ENCODE assay signal across 9 cellular contexts in the genomic region with DNA sequence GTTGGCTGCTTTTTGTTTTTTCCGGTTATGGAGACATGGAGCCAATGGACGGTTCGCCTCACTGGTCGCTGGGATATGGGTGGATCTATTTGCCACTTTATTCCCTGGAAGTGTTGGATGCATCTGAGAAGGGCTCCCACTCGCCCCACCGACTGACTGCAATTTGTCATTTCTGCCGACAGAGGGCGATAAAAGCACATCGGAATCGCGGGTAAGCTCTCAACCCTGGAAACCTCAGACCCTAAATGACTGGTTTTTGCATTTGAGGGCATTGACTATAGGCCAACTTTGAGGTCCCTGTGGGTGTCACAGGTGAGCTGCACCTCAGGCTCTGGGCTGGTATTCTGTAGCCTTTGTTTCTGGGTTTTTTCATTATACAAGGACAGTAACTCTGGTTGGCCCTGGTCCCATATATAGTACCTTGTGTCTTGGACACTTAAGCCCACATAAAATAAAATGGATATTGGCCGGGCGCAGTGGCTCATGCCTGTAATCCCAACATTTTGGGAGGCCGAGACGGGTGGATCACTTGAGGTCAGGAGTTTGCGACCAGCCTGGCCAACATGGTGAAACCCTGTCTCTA. TPM values are rescaled to one million over a fixed set of nuclear protein-coding genes. Genes with fewer than 3 reads are reported as not detected.
DNase-seq lines count a peak whose midpoint lies in the region; ATAC-seq, FAIRE-seq and TF ChIP-seq lines count a peak whose summit lies in the region.
"Had no signal": no experiment of that assay in that cellular context is flagged by ENCODE, and none has a peak within 500 bp of the region (broad histone marks: within the 10 kb centered on the region; RNA-seq: fewer than 3 reads in every experiment).

No MANE protein-coding gene starts in this region.

- H3K27me3 ChIP-seq in HepG2 (ENCODE audit: control insufficient read depth in 1 of 2, insufficient read depth in 2 of 2, low read length in 2 of 2): peaks cover 2 to 20% of the 10 kb centered on the region in 2 experiments; a peak in 3 of 5 replicates
- H3K27me3 ChIP-seq: BLaER1 treated with 17β-estradiol and CSF1 and Interleukin-3, amounts not matched to agents 10 nM and 100 nM had no signal

- POLR2A ChIA-PET in HepG2 (lab: Yijun Ruan, JAX): no interaction called here

- ATAC-seq in HepG2 (peak; percentile 66), GM18867 (IDR thresholded peaks at IDR 0.05; ENCODE audit: unreplicated experiment) (no peak)

- FAIRE-seq in HepG2 (lab: Jason Lieb, UNC): peak; percentile 90

- H3K9ac ChIP-seq in HepG2 (ENCODE audit: insufficient read depth, low read depth, low read length): no peak overlapping the region
- H3K9ac ChIP-seq: BLaER1 treated with 17β-estradiol and CSF1 and Interleukin-3, amounts not matched to agents 10 nM and 100 nM had no signal

- no peak overlapping the region for H3K4me2 ChIP-seq in HepG2 (ENCODE audit: low read depth, low read length)

- no peak overlapping the region for H3K27ac ChIP-seq in HepG2 (ENCODE audit: extremely low read length, insufficient read depth, low read length)
- H3K27ac ChIP-seq: BLaER1 treated with 17β-estradiol and CSF1 and Interleukin-3, amounts not matched to agents 10 nM and 100 nM had no signal

- H3K36me3 ChIP-seq in HepG2 (replicated peaks in 1 of 2; ENCODE audit: control insufficient read depth in 1 of 2, insufficient read depth in 2 of 2, low read length in 2 of 2): no peaks in the 10 kb centered on the region

- DNase-seq in NCI-H2029 (lab: John Stamatoyannopoulos, UW) (peak; percentile 4), NCI-H2029 treated with DMSO at 0.1 percent for 48 hours (lab: John Stamatoyannopoulos, UW) (no peak), NCI-H1092 treated with DMSO at 0.1 percent for 48 hours (lab: John Stamatoyannopoulos, UW) (peak; percentile 35), cerebellar cortex (ENCODE audit: low spot score) (peak; percentile 63), HepG2 (ENCODE audit: low spot score) (peak; percentile 24)
- peak; percentile 20 to 36 (median 22) for DNase-seq in stimulated activated CD4-positive, alpha-beta T cell treated with anti-CD3 and anti-CD28 coated beads, TNF-alpha, amount 100 ng/mL, for 48 hours (ENCODE audit: low read depth in 3 of 3)

- H4K20me1 ChIP-seq in HepG2 (ENCODE audit: insufficient read depth, low read length): no peaks in the 10 kb centered on the region
- H4K20me1 ChIP-seq: BLaER1 treated with 17β-estradiol and CSF1 and Interleukin-3, amounts not matched to agents 10 nM and 100 nM had no signal

- CTCF ChIA-PET in HepG2 (lab: Yijun Ruan, JAX; ENCODE audit: low intra/inter-chr PET ratio, low total read pairs): interaction anchor here (1.1 to 1.6 kb wide), 2 partner anchors 141 to 354 kb away, joined by 3 read pairs; no protein-coding TSS in a partner anchor

- TF ChIP-seq EP300 in HepG2 (IDR thresholded peaks at IDR 0.05; ENCODE audit: low read depth in 2 of 2, low read length in 2 of 2): no peak
- TF ChIP-seq EP300 in HepG2 (CRISPR knock-in tag; IDR thresholded peaks at IDR 0.05; ENCODE audit: borderline replicate concordance): no peak

- TF ChIP-seq CTCF in WI38 (IDR thresholded peaks at IDR 0.05; ENCODE audit: low read depth, low read length) (peak; percentile 78), HepG2 (CRISPR knock-in tag; IDR thresholded peaks at IDR 0.05) (peak; percentile 72)

- TF ChIP-seq RAD21 in HepG2 (CRISPR knock-in tag; IDR thresholded peaks at IDR 0.05): no peak

- H2AFZ ChIP-seq in HepG2 (ENCODE audit: low read length): no peak overlapping the region

- no peak for TF ChIP-seq POLR2A in HepG2 (IDR thresholded peaks at IDR 0.05; ENCODE audit: insufficient read depth in 1 of 2, low read depth in 2 of 2, low read length in 2 of 2)

- intact Hi-C loops in HepG2 (cut with micrococcal nuclease; ENCODE audit: unreplicated experiment): no loop called here

- WGBS in HepG2 (ENCODE audit: low lambda C conversion rate): 17% methylated on average over 16 of the region's 16 CpGs

- in situ Hi-C loops in HepG2 (cut with HindIII; ENCODE audit: extremely low pct_ligation_motif_present, low pct_unique_long_range_greater_than_20kb): no loop called here

- H3K79me2 ChIP-seq in HepG2 (ENCODE audit: insufficient read depth, low read length): no peaks in the 10 kb centered on the region

- no TSS peak for BruUV-seq in HepG2 (replicated peaks; lab: Mats Ljungman, UMichigan)

- peaks cover 10% of the 10 kb centered on the region for H3K4me1 ChIP-seq in HepG2 (ENCODE audit: insufficient read depth, low read length)

- H3K4me3 ChIP-seq in WI38 (ENCODE audit: low read depth, low read length): no peak overlapping the region
- H3K4me3 ChIP-seq in HepG2 (replicated peaks in 1 of 3; ENCODE audit: insufficient read depth in 1 of 3, low read depth in 2 of 3, low read length in 3 of 3): no peak overlapping the region
- H3K4me3 ChIP-seq: BLaER1 treated with 17β-estradiol and CSF1 and Interleukin-3, amounts not matched to agents 10 nM and 100 nM had no signal

- H3K9me3 ChIP-seq in HepG2 (ENCODE audit: low read length): no peaks in the 10 kb centered on the region
- H3K9me3 ChIP-seq: BLaER1 treated with 17β-estradiol and CSF1 and Interleukin-3, amounts not matched to agents 10 nM and 100 nM had no signal

TF ChIP-seq in HepG2, 621 proteins besides CTCF, POLR2A, EP300 and RAD21 (continues in another document):
- TF ChIP-seq KDM2A (CRISPR knock-in tag; IDR thresholded peaks at IDR 0.05; ENCODE audit: borderline replicate concordance, low read depth): 0 out of 2 replicates have a peak, but pooled peaks have one; percentile 28
- no peak for TF ChIP-seq ZNF678 (CRISPR knock-in tag; IDR thresholded peaks at IDR 0.05)
- no peak for TF ChIP-seq UBTF (CRISPR knock-in tag; IDR thresholded peaks at IDR 0.05)
- no peak for TF ChIP-seq EZH2 (conservative IDR thresholded peaks at IDR 0.05; ENCODE audit: low read depth, low read length)
- TF ChIP-seq ZNF501 (CRISPR knock-in tag; IDR thresholded peaks at IDR 0.05): no peak; the same call in 1 of the 2 replicates
- TF ChIP-seq TRIM22 (IDR thresholded peaks at IDR 0.05): no peak
- no peak for TF ChIP-seq NFE2L2 (IDR thresholded peaks at IDR 0.05; ENCODE audit: low read length)
- TF ChIP-seq TEAD3 (CRISPR knock-in tag; optimal IDR thresholded peaks at IDR 0.05; ENCODE audit: borderline replicate concordance): peak; percentile 90
- TF ChIP-seq DRAP1 (CRISPR knock-in tag; IDR thresholded peaks at IDR 0.05): no peak

RNA-seq across cellular contexts. Expression of gene OPALIN, which starts 11.9 kb away (rescaled TPM):
- not detected in 2 replicates for total RNA-seq in HepG2 (2016; rRNA removed; fragmentation: Illumina TruSeq; extraction: Trizol)
- not detected in 2 replicates for total RNA-seq in HepG2 (2016; cell fraction: cytosol; rRNA removed; fragmentation: Illumina TruSeq; extraction: Trizol; ENCODE audit: low read depth)
- not detected in 2 replicates for total RNA-seq in HepG2 (2016; cell fraction: insoluble cytoplasmic fraction; rRNA removed; fragmentation: Illumina TruSeq; extraction: Trizol)
- not detected in 2 replicates for total RNA-seq in HepG2 (2016; cell fraction: membrane; rRNA removed; fragmentation: Illumina TruSeq; extraction: Trizol)
- not detected in 2 replicates for total RNA-seq in HepG2 (2016; cell fraction: nucleus; rRNA removed; fragmentation: Illumina TruSeq; extraction: Trizol)
- polyA plus RNA-seq in HepG2 (2011; rRNA removed): not detected in 2 replicates
- polyA plus RNA-seq in HepG2 (2011; cell fraction: cytosol; rRNA removed): not detected in 2 replicates
- polyA plus RNA-seq in HepG2 (2011; cell fraction: nucleus; rRNA removed): not detected in 2 replicates
- not detected in 2 replicates for polyA plus RNA-seq in HepG2 (2012)
- not detected in 2 replicates for polyA plus RNA-seq in HepG2 (2016; cell fraction: cytosol; fragmentation: Illumina TruSeq; extraction: Trizol; ENCODE audit: low read depth)
- not detected in 2 replicates for polyA plus RNA-seq in HepG2 (2016; cell fraction: insoluble cytoplasmic fraction; fragmentation: Illumina TruSeq; extraction: Trizol; ENCODE audit: low read depth)
- not detected in 2 replicates for polyA plus RNA-seq in HepG2 (2016; cell fraction: membrane; fragmentation: Illumina TruSeq; extraction: Trizol; ENCODE audit: low read depth)
- not detected in 2 replicates for polyA plus RNA-seq in HepG2 (2016; cell fraction: nucleus; fragmentation: Illumina TruSeq; extraction: Trizol; ENCODE audit: insufficient read depth, low read depth)
- polyA minus RNA-seq in HepG2 (2011; rRNA and poly(A)+ RNA removed; ENCODE audit: low replicate concordance): not detected in 2 replicates
- polyA minus RNA-seq in HepG2 (2011; cell fraction: cytosol; rRNA and poly(A)+ RNA removed): not detected in 2 replicates
- polyA minus RNA-seq in HepG2 (2011; cell fraction: nucleus; rRNA and poly(A)+ RNA removed): not detected in 2 replicates
